21 cellular contexts compared by ENCODE assay signal in the genomic region with DNA sequence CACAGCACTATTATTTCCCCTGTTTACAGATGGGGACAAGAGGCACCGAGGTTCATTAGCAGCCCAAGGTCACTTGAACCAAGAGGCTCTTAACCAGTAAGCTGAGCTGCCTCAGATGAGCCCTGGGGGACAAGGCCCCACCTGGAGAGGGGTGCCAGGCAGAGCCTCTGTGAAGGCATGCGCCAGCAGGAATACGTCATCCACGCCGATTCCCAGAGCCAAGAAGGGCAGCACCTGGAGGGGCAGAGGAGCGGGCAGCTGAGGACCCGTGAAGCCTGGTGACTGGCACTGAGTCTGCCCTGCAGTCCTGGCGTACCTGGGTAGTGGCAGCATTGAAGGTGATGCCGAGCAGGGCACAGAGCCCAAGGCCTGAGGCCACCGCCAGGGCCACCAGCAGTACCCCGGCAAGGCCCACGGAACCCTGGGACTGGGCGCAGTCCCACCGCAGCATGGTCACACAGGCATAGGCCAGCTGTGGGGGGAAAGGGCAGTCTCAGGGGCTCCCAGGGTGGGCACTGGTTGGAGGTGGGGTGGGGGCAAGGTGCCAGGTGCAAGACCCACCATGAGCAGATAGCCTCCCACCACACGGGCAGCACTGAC. TPM values are rescaled to one million over a fixed set of nuclear protein-coding genes. Genes with fewer than 3 reads are reported as not detected.
"Had no signal": no experiment of that assay in that cellular context is flagged by ENCODE, and none has a peak within 500 bp of the region (broad histone marks: within the 10 kb centered on the region; RNA-seq: fewer than 3 reads in every experiment).

No MANE protein-coding gene starts in this region.

- H3K27ac ChIP-seq: epithelial cell of prostate, esophagus muscularis mucosa, gastrocnemius medialis, heart right ventricle, right atrium auricular region, sigmoid colon, suprapubic skin, thyroid gland had no signal

- H3K36me3 Mint-ChIP-seq: immature natural killer cell; naive thymus-derived CD4-positive, alpha-beta T cell; type B pancreatic cell had no signal

- H3K27me3 Mint-ChIP-seq: effector memory CD8-positive, alpha-beta T cell; naive thymus-derived CD4-positive, alpha-beta T cell; type B pancreatic cell had no signal

- H3K27me3 ChIP-seq: esophagus muscularis mucosa, gastrocnemius medialis, heart right ventricle, neutrophil, right atrium auricular region, sigmoid colon, suprapubic skin, thyroid gland had no signal

- H3K4me1 Mint-ChIP-seq: immature natural killer cell had no signal

- H3K9me3 Mint-ChIP-seq: effector memory CD8-positive, alpha-beta T cell; nephron progenitor cell; type B pancreatic cell had no signal

- ATAC-seq: effector memory CD8-positive, alpha-beta T cell; gastrocnemius medialis; heart right ventricle; left colon; left ventricle myocardium superior; naive thymus-derived CD4-positive, alpha-beta T cell; stimulated activated naive CD8-positive, alpha-beta T cell treated with anti-CD3 and anti-CD28 coated beads, Interleukin-15, Interleukin-2, amounts not matched to agents 100 U/mL and 50 U/mL, for 24 hours had no signal

- H3K36me3 ChIP-seq: gastrocnemius medialis, heart right ventricle, neutrophil, right atrium auricular region, suprapubic skin, thyroid gland had no signal

- H3K4me3 ChIP-seq: esophagus muscularis mucosa, gastrocnemius medialis, heart right ventricle, right atrium auricular region, sigmoid colon, skin epidermis, suprapubic skin, thyroid gland had no signal

- DNase-seq: effector memory CD8-positive, alpha-beta T cell; gastrocnemius medialis; heart right ventricle; immature natural killer cell; left ventricle myocardium superior; naive thymus-derived CD4-positive, alpha-beta T cell; nephron progenitor cell; sigmoid colon; stimulated activated CD4-positive, alpha-beta T cell treated with anti-CD3 and anti-CD28 coated beads, Interleukin-2, amount 100 ng/mL, for 48 hours; stimulated activated naive CD8-positive, alpha-beta T cell treated with anti-CD3 and anti-CD28 coated beads, Interleukin-15, Interleukin-2, amounts not matched to agents 100 U/mL and 50 U/mL, for 24 hours; thyroid gland had no signal

- H3K27ac Mint-ChIP-seq: effector memory CD8-positive, alpha-beta T cell; immature natural killer cell; naive thymus-derived CD4-positive, alpha-beta T cell; nephron progenitor cell; type B pancreatic cell had no signal

- H3K4me1 ChIP-seq: gastrocnemius medialis, sigmoid colon, suprapubic skin had no signal

- H3K9me3 ChIP-seq: esophagus muscularis mucosa, gastrocnemius medialis, heart right ventricle, neutrophil, right atrium auricular region, sigmoid colon, suprapubic skin, thyroid gland had no signal

- H3K4me3 Mint-ChIP-seq: effector memory CD8-positive, alpha-beta T cell; immature natural killer cell; naive thymus-derived CD4-positive, alpha-beta T cell; nephron progenitor cell; type B pancreatic cell had no signal

RNA-seq across cellular contexts. Expression of a gene that starts 21.8 kb away (rescaled TPM):
- total RNA-seq: fibroblast of villous mesenchyme, gastrocnemius medialis, mesenteric fat pad, suprapubic skin had no signal
- polyA plus RNA-seq: immature natural killer cell had no signal

RNA-seq across cellular contexts. Expression of a gene that starts 41.0 kb away (rescaled TPM):
- total RNA-seq: fibroblast of villous mesenchyme, right atrium auricular region had no signal
